1 cellular context compared by ENCODE assay signal in the genomic region with DNA sequence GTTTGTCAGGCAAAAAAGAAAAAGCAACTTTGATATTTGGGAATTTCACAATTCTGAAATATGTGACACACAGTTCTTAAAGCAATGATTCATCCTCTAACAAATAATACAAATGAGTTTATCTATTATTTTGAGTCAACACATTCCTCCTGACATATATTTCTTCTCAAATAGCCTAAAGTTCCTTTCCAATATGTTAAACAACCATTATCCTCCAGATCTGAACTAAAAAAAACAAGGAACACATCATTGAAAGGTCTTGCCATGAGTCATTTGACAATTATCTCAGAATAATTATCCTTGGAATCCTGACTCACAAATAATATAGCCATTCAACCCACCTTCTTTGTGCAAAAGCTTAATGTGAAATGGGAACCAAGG.
TF ChIP-seq lines count a peak whose summit lies in the region.

No MANE protein-coding gene starts in this region.

TF ChIP-seq in GM23338, 12 proteins besides CTCF, POLR2A, EP300 and RAD21 (continued from another document):
- TF ChIP-seq, protein P1, sequence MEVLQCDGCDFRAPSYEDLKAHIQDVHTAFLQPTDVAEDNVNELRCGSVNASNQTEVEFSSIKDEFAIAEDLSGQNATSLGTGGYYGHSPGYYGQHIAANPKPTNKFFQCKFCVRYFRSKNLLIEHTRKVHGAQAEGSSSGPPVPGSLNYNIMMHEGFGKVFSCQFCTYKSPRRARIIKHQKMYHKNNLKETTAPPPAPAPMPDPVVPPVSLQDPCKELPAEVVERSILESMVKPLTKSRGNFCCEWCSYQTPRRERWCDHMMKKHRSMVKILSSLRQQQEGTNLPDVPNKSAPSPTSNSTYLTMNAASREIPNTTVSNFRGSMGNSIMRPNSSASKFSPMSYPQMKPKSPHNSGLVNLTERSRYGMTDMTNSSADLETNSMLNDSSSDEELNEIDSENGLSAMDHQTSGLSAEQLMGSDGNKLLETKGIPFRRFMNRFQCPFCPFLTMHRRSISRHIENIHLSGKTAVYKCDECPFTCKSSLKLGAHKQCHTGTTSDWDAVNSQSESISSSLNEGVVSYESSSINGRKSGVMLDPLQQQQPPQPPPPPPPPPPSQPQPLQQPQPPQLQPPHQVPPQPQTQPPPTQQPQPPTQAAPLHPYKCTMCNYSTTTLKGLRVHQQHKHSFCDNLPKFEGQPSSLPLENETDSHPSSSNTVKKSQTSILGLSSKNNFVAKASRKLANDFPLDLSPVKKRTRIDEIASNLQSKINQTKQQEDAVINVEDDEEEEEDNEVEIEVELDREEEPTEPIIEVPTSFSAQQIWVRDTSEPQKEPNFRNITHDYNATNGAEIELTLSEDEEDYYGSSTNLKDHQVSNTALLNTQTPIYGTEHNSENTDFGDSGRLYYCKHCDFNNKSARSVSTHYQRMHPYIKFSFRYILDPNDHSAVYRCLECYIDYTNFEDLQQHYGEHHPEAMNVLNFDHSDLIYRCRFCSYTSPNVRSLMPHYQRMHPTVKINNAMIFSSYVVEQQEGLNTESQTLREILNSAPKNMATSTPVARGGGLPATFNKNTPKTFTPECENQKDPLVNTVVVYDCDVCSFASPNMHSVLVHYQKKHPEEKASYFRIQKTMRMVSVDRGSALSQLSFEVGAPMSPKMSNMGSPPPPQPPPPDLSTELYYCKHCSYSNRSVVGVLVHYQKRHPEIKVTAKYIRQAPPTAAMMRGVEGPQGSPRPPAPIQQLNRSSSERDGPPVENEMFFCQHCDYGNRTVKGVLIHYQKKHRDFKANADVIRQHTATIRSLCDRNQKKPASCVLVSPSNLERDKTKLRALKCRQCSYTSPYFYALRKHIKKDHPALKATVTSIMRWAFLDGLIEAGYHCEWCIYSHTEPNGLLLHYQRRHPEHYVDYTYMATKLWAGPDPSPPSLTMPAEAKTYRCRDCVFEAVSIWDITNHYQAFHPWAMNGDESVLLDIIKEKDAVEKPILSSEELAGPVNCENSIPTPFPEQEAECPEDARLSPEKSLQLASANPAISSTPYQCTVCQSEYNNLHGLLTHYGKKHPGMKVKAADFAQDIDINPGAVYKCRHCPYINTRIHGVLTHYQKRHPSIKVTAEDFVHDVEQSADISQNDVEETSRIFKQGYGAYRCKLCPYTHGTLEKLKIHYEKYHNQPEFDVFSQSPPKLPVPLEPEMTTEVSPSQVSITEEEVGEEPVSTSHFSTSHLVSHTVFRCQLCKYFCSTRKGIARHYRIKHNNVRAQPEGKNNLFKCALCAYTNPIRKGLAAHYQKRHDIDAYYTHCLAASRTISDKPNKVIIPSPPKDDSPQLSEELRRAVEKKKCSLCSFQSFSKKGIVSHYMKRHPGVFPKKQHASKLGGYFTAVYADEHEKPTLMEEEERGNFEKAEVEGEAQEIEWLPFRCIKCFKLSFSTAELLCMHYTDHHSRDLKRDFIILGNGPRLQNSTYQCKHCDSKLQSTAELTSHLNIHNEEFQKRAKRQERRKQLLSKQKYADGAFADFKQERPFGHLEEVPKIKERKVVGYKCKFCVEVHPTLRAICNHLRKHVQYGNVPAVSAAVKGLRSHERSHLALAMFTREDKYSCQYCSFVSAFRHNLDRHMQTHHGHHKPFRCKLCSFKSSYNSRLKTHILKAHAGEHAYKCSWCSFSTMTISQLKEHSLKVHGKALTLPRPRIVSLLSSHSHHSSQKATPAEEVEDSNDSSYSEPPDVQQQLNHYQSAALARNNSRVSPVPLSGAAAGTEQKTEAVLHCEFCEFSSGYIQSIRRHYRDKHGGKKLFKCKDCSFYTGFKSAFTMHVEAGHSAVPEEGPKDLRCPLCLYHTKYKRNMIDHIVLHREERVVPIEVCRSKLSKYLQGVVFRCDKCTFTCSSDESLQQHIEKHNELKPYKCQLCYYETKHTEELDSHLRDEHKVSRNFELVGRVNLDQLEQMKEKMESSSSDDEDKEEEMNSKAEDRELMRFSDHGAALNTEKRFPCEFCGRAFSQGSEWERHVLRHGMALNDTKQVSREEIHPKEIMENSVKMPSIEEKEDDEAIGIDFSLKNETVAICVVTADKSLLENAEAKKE (CRISPR knock-in tag; IDR thresholded peaks at IDR 0.05): no peak
- TF ChIP-seq ZNF114 (CRISPR knock-in tag; IDR thresholded peaks at IDR 0.05) (no peak), ZNF331 (CRISPR knock-in tag; IDR thresholded peaks at IDR 0.05; ENCODE audit: low read depth) (no peak), EZH2phosphoT487 (IDR thresholded peaks at IDR 0.05; ENCODE audit: unreplicated experiment) (no peak), CREB1 (CRISPR knock-in tag; IDR thresholded peaks at IDR 0.05; ENCODE audit: low read depth) (no peak), POLR2AphosphoS5 (IDR thresholded peaks at IDR 0.05; ENCODE audit: low read depth) (no peak), STAT1 (IDR thresholded peaks at IDR 0.05; ENCODE audit: unreplicated experiment) (no peak)
